In genomic region chr12:79055926-79056674, GRCh38 we compare ENCODE assay signal across 16 cellular contexts.
DNase-seq lines count a peak whose midpoint lies in the region; ATAC-seq and TF ChIP-seq lines count a peak whose summit lies in the region.
"Had no signal": no experiment of that assay in that cellular context is flagged by ENCODE, and none has a peak within 500 bp of the region (broad histone marks: within the 10 kb centered on the region; RNA-seq: fewer than 3 reads in every experiment).

No MANE protein-coding gene starts in this region.

- TF ChIP-seq CTCF in brain microvascular endothelial cell (IDR thresholded peaks at IDR 0.05; ENCODE audit: low read depth, low read length, missing control alignments): no peak
- TF ChIP-seq CTCF in tibial nerve (IDR thresholded peaks at IDR 0.05): no peak

- H3K4me2 ChIP-seq in skeletal muscle satellite cell (ENCODE audit: low read length): peak overlapping the region; percentile 50

- no peaks in the 10 kb centered on the region for H3K4me1 Mint-ChIP-seq in stimulated activated effector memory CD8-positive, alpha-beta T cell treated with anti-CD3 and anti-CD28 coated beads, Interleukin-12 subunit alpha, Interleukin-12 subunit beta, amount 100 ng/mL, for 72 hours
- H3K4me1 Mint-ChIP-seq: activated CD8-positive, alpha-beta memory T cell treated with anti-CD3 and anti-CD28 coated beads, Interleukin-2, amount 10 ng/mL, durations not matched to agents 7 days and 5 days had no signal

- no peak for TF ChIP-seq EP300 in tibial nerve (IDR thresholded peaks at IDR 0.05)

- TF ChIP-seq POLR2A in tibial nerve (IDR thresholded peaks at IDR 0.05): no peak

- no peak overlapping the region for H3K9ac ChIP-seq in skeletal muscle satellite cell (ENCODE audit: low read depth, low read length)

- 71 to 82% methylated on average over 3 of the region's 3 CpGs for WGBS in tibial nerve, 2 donors

- H3K4me3 ChIP-seq in brain microvascular endothelial cell (ENCODE audit: low read depth, low read length): no peak overlapping the region
- no peak overlapping the region for H3K4me3 ChIP-seq in skeletal muscle satellite cell (ENCODE audit: low read length)
- H3K4me3 ChIP-seq in tibial nerve: no peak overlapping the region
- H3K4me3 ChIP-seq: body of pancreas had no signal

- in situ Hi-C loops in brain microvascular endothelial cell (cut with HindIII; ENCODE audit: low pct_ligation_motif_present, low sequenced_read_pairs): no loop called here

- H3K36me3 ChIP-seq in brain microvascular endothelial cell (replicated peaks): no peaks in the 10 kb centered on the region
- no peaks in the 10 kb centered on the region for H3K36me3 ChIP-seq in skeletal muscle satellite cell (ENCODE audit: insufficient read depth, low read length)
- no peaks in the 10 kb centered on the region for H3K36me3 ChIP-seq in tibial nerve

- peaks cover 44% of the 10 kb centered on the region for H3K4me1 ChIP-seq in skeletal muscle satellite cell (ENCODE audit: control insufficient read depth, insufficient read depth, low read length)
- no peaks in the 10 kb centered on the region for H3K4me1 ChIP-seq in tibial nerve
- H3K4me1 ChIP-seq: body of pancreas had no signal

- H3K9me3 ChIP-seq in skeletal muscle satellite cell (replicated peaks; ENCODE audit: low read length): no peaks in the 10 kb centered on the region
- H3K9me3 ChIP-seq in tibial nerve: no peaks in the 10 kb centered on the region
- H3K9me3 ChIP-seq: body of pancreas had no signal

- DNase-seq in DMS53 (lab: John Stamatoyannopoulos, UW) (peak; percentile 13), DMS53 treated with DMSO at 0.1 percent for 48 hours (lab: John Stamatoyannopoulos, UW; ENCODE audit: unreplicated experiment) (no peak), HT-29 (ENCODE audit: low spot score) (peak; percentile 30), brain microvascular endothelial cell (peak; percentile 78), tibial nerve (ENCODE audit: low spot score in 2 of 2) (no peak)
- no peak for DNase-seq in effector CD4-positive, alpha-beta T cell
- no peak for DNase-seq in stimulated activated effector memory CD8-positive, alpha-beta T cell treated with anti-CD3 and anti-CD28 coated beads, Interleukin-12 subunit alpha, Interleukin-12 subunit beta, amount 100 ng/mL, for 72 hours (ENCODE audit: low spot score in 2 of 2)
- DNase-seq: activated CD8-positive, alpha-beta memory T cell treated with anti-CD3 and anti-CD28 coated beads, Interleukin-2, amount 10 ng/mL, durations not matched to agents 7 days and 5 days; body of pancreas; left colon; nucleus accumbens; stimulated activated CD4-positive, alpha-beta T cell treated with anti-CD3 and anti-CD28 coated beads, Interleukin-1b, Interleukin-23, amount 100 ng/mL, for 48 hours; T1000 had no signal

- peaks cover 8% of the 10 kb centered on the region for H3K9me3 Mint-ChIP-seq in stimulated activated effector memory CD8-positive, alpha-beta T cell treated with anti-CD3 and anti-CD28 coated beads, Interleukin-12 subunit alpha, Interleukin-12 subunit beta, amount 100 ng/mL, for 72 hours
- H3K9me3 Mint-ChIP-seq: stimulated activated naive CD8-positive, alpha-beta T cell treated with anti-CD3 and anti-CD28 coated beads, Interleukin-15, Interleukin-2, amounts not matched to agents 100 ng/mL and 50 ng/mL, for 24 hours had no signal

- H3K36me3 Mint-ChIP-seq in stimulated activated effector memory CD8-positive, alpha-beta T cell treated with anti-CD3 and anti-CD28 coated beads, Interleukin-12 subunit alpha, Interleukin-12 subunit beta, amount 100 ng/mL, for 72 hours: no peaks in the 10 kb centered on the region
- H3K36me3 Mint-ChIP-seq: activated CD8-positive, alpha-beta memory T cell treated with anti-CD3 and anti-CD28 coated beads, Interleukin-2, amount 10 ng/mL, durations not matched to agents 7 days and 5 days had no signal

- no peak overlapping the region for H3K27ac Mint-ChIP-seq in stimulated activated effector memory CD8-positive, alpha-beta T cell treated with anti-CD3 and anti-CD28 coated beads, Interleukin-12 subunit alpha, Interleukin-12 subunit beta, amount 100 ng/mL, for 72 hours
- H3K27ac Mint-ChIP-seq: activated CD8-positive, alpha-beta memory T cell treated with anti-CD3 and anti-CD28 coated beads, Interleukin-2, amount 10 ng/mL, durations not matched to agents 7 days and 5 days; stimulated activated naive CD8-positive, alpha-beta T cell treated with anti-CD3 and anti-CD28 coated beads, Interleukin-15, Interleukin-2, amounts not matched to agents 100 ng/mL and 50 ng/mL, for 24 hours had no signal

- ATAC-seq in stimulated activated effector memory CD8-positive, alpha-beta T cell treated with anti-CD3 and anti-CD28 coated beads, Interleukin-12 subunit alpha, Interleukin-12 subunit beta, amount 100 ng/mL, for 72 hours: no peak
- ATAC-seq: activated CD8-positive, alpha-beta memory T cell treated with anti-CD3 and anti-CD28 coated beads, Interleukin-2, amount 10 ng/mL, durations not matched to agents 7 days and 5 days; body of pancreas; left colon had no signal

- H3K27ac ChIP-seq in brain microvascular endothelial cell (peak overlapping the region; percentile 61), tibial nerve (no peak overlapping the region)
- H3K27ac ChIP-seq: 22Rv1, body of pancreas had no signal

- H3K4me3 Mint-ChIP-seq in stimulated activated effector memory CD8-positive, alpha-beta T cell treated with anti-CD3 and anti-CD28 coated beads, Interleukin-12 subunit alpha, Interleukin-12 subunit beta, amount 100 ng/mL, for 72 hours: no peak overlapping the region
- H3K4me3 Mint-ChIP-seq: activated CD8-positive, alpha-beta memory T cell treated with anti-CD3 and anti-CD28 coated beads, Interleukin-2, amount 10 ng/mL, durations not matched to agents 7 days and 5 days; stimulated activated naive CD8-positive, alpha-beta T cell treated with anti-CD3 and anti-CD28 coated beads, Interleukin-15, Interleukin-2, amounts not matched to agents 100 ng/mL and 50 ng/mL, for 24 hours had no signal

- no peaks in the 10 kb centered on the region for H3K27me3 ChIP-seq in brain microvascular endothelial cell (replicated peaks)
- H3K27me3 ChIP-seq in skeletal muscle satellite cell (ENCODE audit: control insufficient read depth, insufficient read depth, low read length): no peaks in the 10 kb centered on the region
- no peaks in the 10 kb centered on the region for H3K27me3 ChIP-seq in tibial nerve
- H3K27me3 ChIP-seq: body of pancreas had no signal

Comparison
In these comparisons a context has a peak if more than half of its experiments do, and no peak if none do; other contexts are left out.
1. DNase-seq: peak in DMS53 (single experiment), HT-29 (single experiment) and brain microvascular endothelial cell (single experiment); none in DMS53 treated with DMSO at 0.1 percent for 48 hours (single experiment), tibial nerve (0 of 2), effector CD4-positive, alpha-beta T cell (single experiment) and stimulated activated effector memory CD8-positive, alpha-beta T cell treated with anti-CD3 and anti-CD28 coated beads, Interleukin-12 subunit alpha, Interleukin-12 subunit beta, amount 100 ng/mL, for 72 hours (0 of 2).